10 cellular contexts compared by ENCODE assay signal in genomic region chr18:543447-543846, GRCh38. TPM values are rescaled to one million over a fixed set of nuclear protein-coding genes. Genes with fewer than 3 reads are reported as not detected.
"Had no signal": no experiment of that assay in that cellular context is flagged by ENCODE, and none has a peak within 500 bp of the region (broad histone marks: within the 10 kb centered on the region; RNA-seq: fewer than 3 reads in every experiment).

No MANE protein-coding gene starts in this region.

- H3K4me2 ChIP-seq: GM23338 had no signal

- FAIRE-seq: H1, H54, HTR-8/SVneo, K562 had no signal

- H3K4me3 ChIP-seq: GM23338, K562 had no signal

- ATAC-seq: GM23338, K562 had no signal

- DNase-seq: H9, HCEC 1CT, IMR-90, KG1 had no signal

RNA-seq across cellular contexts. Expression of gene CETN1, which starts 36.7 kb away (rescaled TPM):
- total RNA-seq: GM23338, H1, H9, HT-29, IMR-90 had no signal

RNA-seq across cellular contexts. Expression of gene COLEC12, which starts 42.9 kb away (rescaled TPM):
- total RNA-seq: HT-29 had no signal

RNA-seq across cellular contexts. Expression of gene CLUL1, which starts 53.3 kb away (rescaled TPM):
- total RNA-seq: GM23338, H1, HT-29, IMR-90 had no signal
